22 cellular contexts compared by ENCODE assay signal in the genomic region with DNA sequence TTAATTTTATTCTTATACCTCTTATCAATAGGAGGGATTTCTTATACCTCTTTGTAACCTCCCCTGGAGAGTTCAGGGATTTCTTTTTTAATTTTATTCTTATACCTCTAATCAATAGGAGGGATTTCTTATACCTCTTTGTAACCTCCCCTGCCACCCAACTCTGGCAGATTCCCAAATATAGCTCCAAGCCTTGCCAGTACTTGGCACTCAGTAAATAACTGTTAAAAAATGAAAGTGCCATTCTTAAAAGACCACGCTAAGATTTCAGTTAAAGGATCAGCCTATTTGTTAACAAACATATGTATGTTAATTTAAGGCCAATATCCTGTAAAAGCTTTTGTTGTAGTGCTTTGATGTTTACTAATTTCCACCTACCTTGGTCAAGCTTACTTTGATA. TPM values are rescaled to one million over a fixed set of nuclear protein-coding genes. Genes with fewer than 3 reads are reported as not detected.
A peak's percentile ranks its signal among the peaks of the same experiment; 100 is the strongest.
DNase-seq lines count a peak whose midpoint lies in the region; ATAC-seq and TF ChIP-seq lines count a peak whose summit lies in the region.
"Had no signal": no experiment of that assay in that cellular context is flagged by ENCODE, and none has a peak within 500 bp of the region (broad histone marks: within the 10 kb centered on the region; RNA-seq: fewer than 3 reads in every experiment).

No MANE protein-coding gene starts in this region.

- WGBS in spleen, 5 donors = 85 to 95% (median 92%) methylated on average over 1 of the region's 1 CpG

- H3K4me3 Mint-ChIP-seq in activated T-cell treated with anti-CD3 and anti-CD28 coated beads, Interleukin-2, amount 50 U/mL, for 24 hours = peak overlapping the region; percentile 91
- H3K4me3 Mint-ChIP-seq in CD8-positive, alpha-beta memory T cell = peak overlapping the region; percentile 91 to 99 (median 98)
- H3K4me3 Mint-ChIP-seq in central memory CD8-positive, alpha-beta T cell = peak overlapping the region; percentile 93
- H3K4me3 Mint-ChIP-seq: activated naive CD4-positive, alpha-beta T cell treated with anti-CD3 and anti-CD28 coated beads for 36 hours; B cell had no signal

- TF ChIP-seq CTCF in spleen (IDR thresholded peaks at IDR 0.05 in 8 of 11, conservative IDR thresholded peaks at IDR 0.05 in 3 of 11) = no peak

- H3K4me3 ChIP-seq in CD8-positive, alpha-beta memory T cell (ENCODE audit: low read length) = no peak overlapping the region
- H3K4me3 ChIP-seq in spleen = peak overlapping the region in 5 of 8 donors; percentile 14 to 87 (median 78)
- H3K4me3 ChIP-seq: A549, mucosa of descending colon, prostate gland, transverse colon had no signal

- POLR2A ChIA-PET in CD8-positive, alpha-beta memory T cell (lab: Charles Lee) = no interaction called here

- H3K36me3 Mint-ChIP-seq in activated T-cell treated with anti-CD3 and anti-CD28 coated beads, Interleukin-2, amount 50 U/mL, for 24 hours (ENCODE audit: low read depth) = peaks cover 76% of the 10 kb centered on the region
- H3K36me3 Mint-ChIP-seq in CD8-positive, alpha-beta memory T cell = peaks cover 6 to 79% (median 19%) of the 10 kb centered on the region in 3 donors
- peaks cover 47% of the 10 kb centered on the region for H3K36me3 Mint-ChIP-seq in central memory CD8-positive, alpha-beta T cell (ENCODE audit: insufficient read depth)

- H3K27ac Mint-ChIP-seq in activated T-cell treated with anti-CD3 and anti-CD28 coated beads, Interleukin-2, amount 50 U/mL, for 24 hours = no peak overlapping the region
- peak overlapping the region; percentile 66 to 99 (median 82) for H3K27ac Mint-ChIP-seq in CD8-positive, alpha-beta memory T cell
- H3K27ac Mint-ChIP-seq in central memory CD8-positive, alpha-beta T cell (ENCODE audit: low read depth) = peak overlapping the region; percentile 65
- H3K27ac Mint-ChIP-seq: activated naive CD4-positive, alpha-beta T cell treated with anti-CD3 and anti-CD28 coated beads for 36 hours had no signal

- TF ChIP-seq POLR2A in spleen (IDR thresholded peaks at IDR 0.05) = no peak

- H3K27me3 Mint-ChIP-seq in activated T-cell treated with anti-CD3 and anti-CD28 coated beads, Interleukin-2, amount 50 U/mL, for 24 hours = no peaks in the 10 kb centered on the region
- H3K27me3 Mint-ChIP-seq in CD8-positive, alpha-beta memory T cell = no peaks in the 10 kb centered on the region
- H3K27me3 Mint-ChIP-seq in central memory CD8-positive, alpha-beta T cell = no peaks in the 10 kb centered on the region
- H3K27me3 Mint-ChIP-seq: B cell had no signal

- no peaks in the 10 kb centered on the region for H3K27me3 ChIP-seq in CD8-positive, alpha-beta memory T cell (ENCODE audit: insufficient read depth, low read length, poor library complexity, severe bottlenecking)
- H3K27me3 ChIP-seq in spleen (replicated peaks in 1 of 7) = no peaks in the 10 kb centered on the region
- H3K27me3 ChIP-seq: dorsolateral prefrontal cortex, transverse colon had no signal

- no peak for ATAC-seq in central memory CD8-positive, alpha-beta T cell (replicated peaks; ENCODE audit: extremely low read depth, poor library complexity, severe bottlenecking)
- ATAC-seq: A549, mucosa of descending colon had no signal

- H3K4me1 Mint-ChIP-seq in activated T-cell treated with anti-CD3 and anti-CD28 coated beads, Interleukin-2, amount 50 U/mL, for 24 hours (ENCODE audit: low read depth) = peaks cover 84% of the 10 kb centered on the region
- peaks cover 73 to 84% (median 82%) of the 10 kb centered on the region in 3 donors for H3K4me1 Mint-ChIP-seq in CD8-positive, alpha-beta memory T cell
- peaks cover 77% of the 10 kb centered on the region for H3K4me1 Mint-ChIP-seq in central memory CD8-positive, alpha-beta T cell

- CTCF ChIA-PET in CD8-positive, alpha-beta memory T cell (lab: Charles Lee) = no interaction called here

- H3K27ac ChIP-seq in CD8-positive, alpha-beta memory T cell (ENCODE audit: low read depth, low read length) = no peak overlapping the region
- peak overlapping the region in 2 of 8 donors; percentile 98 to 99 for H3K27ac ChIP-seq in spleen
- H3K27ac ChIP-seq: A549, transverse colon had no signal

- H3K9me3 ChIP-seq in CD8-positive, alpha-beta memory T cell (ENCODE audit: low read length) = no peaks in the 10 kb centered on the region
- no peaks in the 10 kb centered on the region for H3K9me3 ChIP-seq in spleen
- H3K9me3 ChIP-seq: A549, mucosa of descending colon, prostate gland, transverse colon had no signal

- no peaks in the 10 kb centered on the region for H3K9me3 Mint-ChIP-seq in activated T-cell treated with anti-CD3 and anti-CD28 coated beads, Interleukin-2, amount 50 U/mL, for 24 hours
- H3K9me3 Mint-ChIP-seq in CD8-positive, alpha-beta memory T cell = peaks cover 0 to 1% (median 0%) of the 10 kb centered on the region in 5 donors
- H3K9me3 Mint-ChIP-seq in central memory CD8-positive, alpha-beta T cell = no peaks in the 10 kb centered on the region
- H3K9me3 Mint-ChIP-seq: activated naive CD4-positive, alpha-beta T cell treated with anti-CD3 and anti-CD28 coated beads for 36 hours had no signal

- H3K36me3 ChIP-seq in CD8-positive, alpha-beta memory T cell (ENCODE audit: insufficient read depth, low read length) = peaks cover 3% of the 10 kb centered on the region
- peaks cover 0 to 75% (median 3%) of the 10 kb centered on the region in 6 donors for H3K36me3 ChIP-seq in spleen
- H3K36me3 ChIP-seq: prostate gland, transverse colon had no signal

- peaks cover 78% of the 10 kb centered on the region for H3K4me1 ChIP-seq in CD8-positive, alpha-beta memory T cell (ENCODE audit: insufficient read depth, low read length)
- H3K4me1 ChIP-seq in spleen = peaks cover 48 to 91% (median 80%) of the 10 kb centered on the region in 6 donors

- no peak for DNase-seq in activated T-cell treated with anti-CD3 and anti-CD28 coated beads, Interleukin-2, amount 50 U/mL, for 24 hours
- DNase-seq in activated T-cell treated with anti-CD3 and anti-CD28 coated beads for 4 hours (no peak), spleen (no peak), SIG-M5 treated with dmso at 0.1 percent for 504 hours (lab: John Stamatoyannopoulos, UW; ENCODE audit: unreplicated experiment) (no peak), NCI-H1694 (lab: John Stamatoyannopoulos, UW) (no peak), T1000 (lab: John Stamatoyannopoulos, UW) (no peak)
- no peak for DNase-seq in CD8-positive, alpha-beta memory T cell
- DNase-seq in central memory CD8-positive, alpha-beta T cell (ENCODE audit: low spot score in 2 of 2) = no peak
- DNase-seq: activated CD4-positive, alpha-beta T cell treated with anti-CD3 and anti-CD28 coated beads for 48 hours; activated naive CD4-positive, alpha-beta T cell treated with anti-CD3 and anti-CD28 coated beads for 36 hours; Calu3; central memory CD4-positive, alpha-beta T cell; dorsolateral prefrontal cortex; MM.1S; mucosa of descending colon; NCI-H2171; NCI-H510A treated with DMSO at 0.1 percent for 48 hours; T-helper 2 cell; transverse colon had no signal

- intact Hi-C loops in spleen (cut with DNase I; ENCODE audit: low total_unique reads) = loop anchor here (10.0 kb wide), 1 partner anchor 49 kb away; a partner anchor contains a TSS

RNA-seq across cellular contexts. Expression of a gene that starts 4.8 kb away (rescaled TPM):
- total RNA-seq in CD8-positive, alpha-beta memory T cell = 10 to 100 TPM; 43.4 TPM
- 87.6 TPM for polyA plus RNA-seq in CD8-positive, alpha-beta memory T cell
- total RNA-seq in spleen = 100 to 1,000 TPM; 141 to 398 (median 234) TPM
- polyA plus RNA-seq in spleen = 10 to 100 TPM; 31.8 to 64.1 (median 54.2) TPM

RNA-seq across cellular contexts. Expression of a gene that starts 51.0 kb away (rescaled TPM):
- total RNA-seq in CD8-positive, alpha-beta memory T cell = 10 to 100 TPM; 60.9 to 67.4 TPM
- 70.0 TPM for polyA plus RNA-seq in CD8-positive, alpha-beta memory T cell
- 10 to 100 TPM; 29.8 to 36.4 (median 34.1) TPM for total RNA-seq in spleen
- polyA plus RNA-seq in spleen = 10 to 100 TPM; 17.9 to 22.7 (median 20.1) TPM
